ENCODE assay signal across 23 cellular contexts in the genomic region with DNA sequence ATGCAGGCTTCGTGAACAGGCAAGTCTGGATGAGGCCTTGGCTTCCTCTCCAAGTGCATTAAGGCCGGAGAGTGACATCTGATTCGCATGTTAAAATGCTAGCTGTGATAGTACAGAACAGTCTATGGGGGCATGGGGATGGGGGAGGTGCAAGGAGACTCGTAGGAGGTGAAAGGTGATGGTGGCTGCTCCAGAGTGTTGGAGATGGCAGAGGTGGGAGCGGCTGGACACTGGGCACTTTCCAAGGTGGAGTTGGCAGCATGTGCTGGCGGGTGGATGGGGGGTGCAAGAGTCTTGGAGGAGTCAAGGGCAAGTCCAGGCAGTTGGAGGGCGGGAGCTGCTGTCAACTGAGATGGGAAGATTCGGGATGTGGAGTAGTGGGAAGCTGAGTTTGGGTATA.
DNase-seq lines count a peak whose midpoint lies in the region; ATAC-seq and TF ChIP-seq lines count a peak whose summit lies in the region.
"Had no signal": no experiment of that assay in that cellular context is flagged by ENCODE, and none has a peak within 500 bp of the region (broad histone marks: within the 10 kb centered on the region; RNA-seq: fewer than 3 reads in every experiment).

No MANE protein-coding gene starts in this region.

- H3K4me3 ChIP-seq in coronary artery = no peak overlapping the region
- H3K4me3 ChIP-seq: BLaER1, GM12878, GM23248, HAP-1, MG63 had no signal

- no peak for TF ChIP-seq CTCF in coronary artery (IDR thresholded peaks at IDR 0.05)
- no peak for TF ChIP-seq CTCF in osteocyte (IDR thresholded peaks at IDR 0.05)

- POLR2A ChIA-PET in activated naive CD8-positive, alpha-beta T cell treated with anti-CD3 and anti-CD28 coated beads, Interleukin-2, amount 10 ng/mL, durations not matched to agents 7 days and 5 days (lab: Charles Lee) = no interaction called here

- intact Hi-C loops in cardiac septum (cut with DNase I) = loop anchor here (10.0 kb wide), 1 partner anchor 217 kb away; no protein-coding TSS in a partner anchor

- H3K27ac Mint-ChIP-seq in activated naive CD8-positive, alpha-beta T cell treated with anti-CD3 and anti-CD28 coated beads, Interleukin-2, amount 10 ng/mL, durations not matched to agents 7 days and 5 days = peak overlapping the region; percentile 39
- no peak overlapping the region for H3K27ac Mint-ChIP-seq in activated naive CD8-positive, alpha-beta T cell treated with anti-CD3 and anti-CD28 coated beads for 36 hours
- H3K27ac Mint-ChIP-seq in osteocyte (ENCODE audit: unreplicated experiment) = no peak overlapping the region
- H3K27ac Mint-ChIP-seq: CD8-positive, alpha-beta T cell had no signal

- H3K27me3 Mint-ChIP-seq in activated naive CD8-positive, alpha-beta T cell treated with anti-CD3 and anti-CD28 coated beads, Interleukin-2, amount 10 ng/mL, durations not matched to agents 7 days and 5 days = peaks cover 6% of the 10 kb centered on the region
- H3K27me3 Mint-ChIP-seq in activated naive CD8-positive, alpha-beta T cell treated with anti-CD3 and anti-CD28 coated beads for 36 hours = no peaks in the 10 kb centered on the region
- H3K27me3 Mint-ChIP-seq in osteocyte (ENCODE audit: unreplicated experiment) = peaks cover 34% of the 10 kb centered on the region

- H3K4me3 Mint-ChIP-seq in activated naive CD8-positive, alpha-beta T cell treated with anti-CD3 and anti-CD28 coated beads, Interleukin-2, amount 10 ng/mL, durations not matched to agents 7 days and 5 days = no peak overlapping the region
- no peak overlapping the region for H3K4me3 Mint-ChIP-seq in activated naive CD8-positive, alpha-beta T cell treated with anti-CD3 and anti-CD28 coated beads for 36 hours
- no peak overlapping the region for H3K4me3 Mint-ChIP-seq in osteocyte (ENCODE audit: unreplicated experiment)
- H3K4me3 Mint-ChIP-seq: CD8-positive, alpha-beta T cell had no signal

- H3K36me3 Mint-ChIP-seq in activated naive CD8-positive, alpha-beta T cell treated with anti-CD3 and anti-CD28 coated beads, Interleukin-2, amount 10 ng/mL, durations not matched to agents 7 days and 5 days = peaks cover 4% of the 10 kb centered on the region
- peaks cover 4% of the 10 kb centered on the region for H3K36me3 Mint-ChIP-seq in activated naive CD8-positive, alpha-beta T cell treated with anti-CD3 and anti-CD28 coated beads for 36 hours
- no peaks in the 10 kb centered on the region for H3K36me3 Mint-ChIP-seq in osteocyte (ENCODE audit: unreplicated experiment)
- H3K36me3 Mint-ChIP-seq: CD8-positive, alpha-beta T cell had no signal

- peaks cover 17% of the 10 kb centered on the region for H3K4me1 Mint-ChIP-seq in activated naive CD8-positive, alpha-beta T cell treated with anti-CD3 and anti-CD28 coated beads, Interleukin-2, amount 10 ng/mL, durations not matched to agents 7 days and 5 days
- H3K4me1 Mint-ChIP-seq in activated naive CD8-positive, alpha-beta T cell treated with anti-CD3 and anti-CD28 coated beads for 36 hours = peaks cover 24% of the 10 kb centered on the region
- peaks cover 11% of the 10 kb centered on the region for H3K4me1 Mint-ChIP-seq in osteocyte (ENCODE audit: unreplicated experiment)

- no peak for ATAC-seq in activated naive CD8-positive, alpha-beta T cell treated with anti-CD3 and anti-CD28 coated beads, Interleukin-2, amount 10 ng/mL, durations not matched to agents 7 days and 5 days (ENCODE audit: low read depth)
- ATAC-seq in HG03571 (IDR thresholded peaks at IDR 0.05; ENCODE audit: unreplicated experiment) = no peak
- ATAC-seq: CD8-positive, alpha-beta T cell; GM12878 had no signal

- no peak for DNase-seq in activated naive CD8-positive, alpha-beta T cell treated with anti-CD3 and anti-CD28 coated beads, Interleukin-2, amount 10 ng/mL, durations not matched to agents 7 days and 5 days
- no peak for DNase-seq in activated naive CD8-positive, alpha-beta T cell treated with anti-CD3 and anti-CD28 coated beads for 36 hours
- DNase-seq in coronary artery (ENCODE audit: low spot score) = peak; percentile 55
- DNase-seq in osteocyte (ENCODE audit: extremely low spot score, unreplicated experiment) = peak; percentile 79
- no peak for DNase-seq in cardiac septum (ENCODE audit: low spot score)
- no peak for DNase-seq in stimulated activated CD4-positive, alpha-beta T cell treated with anti-CD3 and anti-CD28 coated beads, Interleukin-15, amount 100 ng/mL, for 24 hours
- DNase-seq: Calu3, DMS53, EL, GM23248, Kasumi-1, MG63, NCI-H1048, NCI-H1436, NCI-H1930, NCI-H345, NCI-H526, PC-3 had no signal

- no peak overlapping the region for H3K27ac ChIP-seq in coronary artery
- H3K27ac ChIP-seq: BLaER1, GM23248 had no signal

- peaks cover 3% of the 10 kb centered on the region for H3K9me3 Mint-ChIP-seq in activated naive CD8-positive, alpha-beta T cell treated with anti-CD3 and anti-CD28 coated beads, Interleukin-2, amount 10 ng/mL, durations not matched to agents 7 days and 5 days
- H3K9me3 Mint-ChIP-seq in activated naive CD8-positive, alpha-beta T cell treated with anti-CD3 and anti-CD28 coated beads for 36 hours = peaks cover 5% of the 10 kb centered on the region
- no peaks in the 10 kb centered on the region for H3K9me3 Mint-ChIP-seq in osteocyte (ENCODE audit: unreplicated experiment)
- H3K9me3 Mint-ChIP-seq: CD8-positive, alpha-beta T cell had no signal

Comparison
In these comparisons a context has a peak if more than half of its experiments do, and no peak if none do; other contexts are left out.
1. DNase-seq: peak in coronary artery (single experiment) and osteocyte (single experiment); none in activated naive CD8-positive, alpha-beta T cell treated with anti-CD3 and anti-CD28 coated beads, Interleukin-2, amount 10 ng/mL, durations not matched to agents 7 days and 5 days (single experiment), activated naive CD8-positive, alpha-beta T cell treated with anti-CD3 and anti-CD28 coated beads for 36 hours (single experiment), cardiac septum (single experiment) and stimulated activated CD4-positive, alpha-beta T cell treated with anti-CD3 and anti-CD28 coated beads, Interleukin-15, amount 100 ng/mL, for 24 hours (single experiment).